Comparison of ENCODE assay signal across 1 cellular context in genomic region chr6:85490516-85491248, GRCh38.
TF ChIP-seq lines count a peak whose summit lies in the region.

No MANE protein-coding gene starts in this region.

TF ChIP-seq in HepG2, 621 proteins besides CTCF, POLR2A, EP300 and RAD21 (continued from another document):
- TF ChIP-seq HDAC1 (CRISPR knock-in tag; IDR thresholded peaks at IDR 0.05): no peak
- TF ChIP-seq ZNF282 (IDR thresholded peaks at IDR 0.05; ENCODE audit: partially characterized antibody): no peak
- no peak for TF ChIP-seq NFIC (IDR thresholded peaks at IDR 0.05; ENCODE audit: low read length)
- TF ChIP-seq ZKSCAN8 (CRISPR knock-in tag; IDR thresholded peaks at IDR 0.05; ENCODE audit: borderline replicate concordance): no peak
- no peak for TF ChIP-seq ZNF329 (CRISPR knock-in tag; IDR thresholded peaks at IDR 0.05; ENCODE audit: low read depth)
- TF ChIP-seq PTBP1 (IDR thresholded peaks at IDR 0.05; ENCODE audit: low read depth, low read length, poor library complexity, severe bottlenecking): no peak
- no peak for TF ChIP-seq MYC (CRISPR knock-in tag; IDR thresholded peaks at IDR 0.05; ENCODE audit: borderline replicate concordance)
- no peak for TF ChIP-seq LCORL (IDR thresholded peaks at IDR 0.05)
- no peak for TF ChIP-seq LCORL (CRISPR knock-in tag; IDR thresholded peaks at IDR 0.05)
- no peak for TF ChIP-seq MBNL3 (CRISPR knock-in tag; conservative IDR thresholded peaks at IDR 0.05)
- no peak for TF ChIP-seq ZNF879 (CRISPR knock-in tag; IDR thresholded peaks at IDR 0.05)
- TF ChIP-seq PRDM10 (CRISPR knock-in tag; IDR thresholded peaks at IDR 0.05; ENCODE audit: low read depth): no peak
- TF ChIP-seq JDP2 (CRISPR knock-in tag; IDR thresholded peaks at IDR 0.05; ENCODE audit: borderline replicate concordance): no peak
